ENCODE assay signal across 27 cellular contexts in genomic region chr9:132068604-132069003, GRCh38. TPM values are rescaled to one million over a fixed set of nuclear protein-coding genes. Genes with fewer than 3 reads are reported as not detected.
A peak's percentile ranks its signal among the peaks of the same experiment; 100 is the strongest.
DNase-seq lines count a peak whose midpoint lies in the region; ATAC-seq lines count a peak whose summit lies in the region.
"Had no signal": no experiment of that assay in that cellular context is flagged by ENCODE, and none has a peak within 500 bp of the region (broad histone marks: within the 10 kb centered on the region; RNA-seq: fewer than 3 reads in every experiment).

No MANE protein-coding gene starts in this region.

- peaks cover 10% of the 10 kb centered on the region for H3K4me1 Mint-ChIP-seq in activated T-helper 1 cell treated with anti-CD3 and anti-CD28 coated beads, Interleukin-12 subunit alpha, Interleukin-12 subunit beta, Interleukin-2, Interleukin-4 antibody, amounts not matched to agents 30 ng/mL and 10 ng/mL and 1 ng/mL, durations not matched to agents 14 hours and 24 hours and 36 hours (ENCODE audit: low read depth)

- no peak for DNase-seq in activated naive CD4-positive, alpha-beta T cell treated with anti-CD3 and anti-CD28 coated beads, Interleukin-2, amount 50 U/mL, for 72 hours (ENCODE audit: low spot score in 2 of 2)
- DNase-seq in activated naive CD4-positive, alpha-beta T cell treated with Interleukin-2 at 50 U/mL for 16 hours = no peak
- DNase-seq in hippocampal formation (lab: John Stamatoyannopoulos, UW) = peak; percentile 56 to 72
- peak in 49 of 56 donors; percentile 4 to 86 (median 57) for DNase-seq in nucleus accumbens (lab: John Stamatoyannopoulos, UW)
- no peak for DNase-seq in H7
- DNase-seq in activated T-helper 1 cell treated with anti-CD3 and anti-CD28 coated beads, Interleukin-12 subunit alpha, Interleukin-12 subunit beta, Interleukin-2, Interleukin-4 antibody, amounts not matched to agents 30 ng/mL and 10 ng/mL and 1 ng/mL, durations not matched to agents 14 hours and 24 hours and 36 hours (ENCODE audit: low spot score) = no peak
- no peak for DNase-seq in kidney glomerular epithelial cell (lab: John Stamatoyannopoulos, UW)
- DNase-seq: 8988T; activated CD4-positive, alpha-beta T cell treated with anti-CD3 and anti-CD28 coated beads, Interleukin-2, amount 10 ng/mL, durations not matched to agents 24 days and 14 days; activated naive CD4-positive, alpha-beta T cell; activated T-cell treated with anti-CD3 and anti-CD28 coated beads, Interleukin-2, amount 50 U/mL, for 1 hour; amniotic stem cell; CD4-positive, alpha-beta memory T cell; central memory CD4-positive, alpha-beta T cell; dermis blood vessel endothelial cell; esophagus squamous epithelium; left ventricle myocardium superior; NCI-H1092 treated with DMSO at 0.1 percent for 48 hours; NCI-H2227 treated with DMSO at 0.1 percent for 48 hours; NCI-H526 treated with DMSO at 0.1 percent for 48 hours; Right ventricle myocardium superior; stimulated activated CD4-positive, alpha-beta T cell treated with anti-CD3 and anti-CD28 coated beads, Interleukin-15, amount 100 ng/mL, for 24 hours; stimulated activated naive CD4-positive, alpha-beta T cell; T-helper 9 cell had no signal

- H3K4me3 Mint-ChIP-seq in activated T-helper 1 cell treated with anti-CD3 and anti-CD28 coated beads, Interleukin-12 subunit alpha, Interleukin-12 subunit beta, Interleukin-2, Interleukin-4 antibody, amounts not matched to agents 30 ng/mL and 10 ng/mL and 1 ng/mL, durations not matched to agents 14 hours and 24 hours and 36 hours = no peak overlapping the region
- H3K4me3 Mint-ChIP-seq: activated CD4-positive, alpha-beta T cell treated with anti-CD3 and anti-CD28 coated beads, Interleukin-2, amount 10 ng/mL, durations not matched to agents 24 days and 14 days; CD4-positive, alpha-beta memory T cell had no signal

- H3K27me3 ChIP-seq in H7 (ENCODE audit: control insufficient read depth, insufficient read depth, low read length) = no peaks in the 10 kb centered on the region
- H3K27me3 ChIP-seq: esophagus squamous epithelium had no signal

- H3K27ac Mint-ChIP-seq in activated naive CD4-positive, alpha-beta T cell treated with anti-CD3 and anti-CD28 coated beads, Interleukin-2, amount 50 U/mL, for 72 hours = peak overlapping the region; percentile 16 to 31
- H3K27ac Mint-ChIP-seq in activated T-helper 1 cell treated with anti-CD3 and anti-CD28 coated beads, Interleukin-12 subunit alpha, Interleukin-12 subunit beta, Interleukin-2, Interleukin-4 antibody, amounts not matched to agents 30 ng/mL and 10 ng/mL and 1 ng/mL, durations not matched to agents 14 hours and 24 hours and 36 hours = no peak overlapping the region
- H3K27ac Mint-ChIP-seq: activated CD4-positive, alpha-beta T cell treated with anti-CD3 and anti-CD28 coated beads, Interleukin-2, amount 10 ng/mL, durations not matched to agents 24 days and 14 days; progenitor cell of endocrine pancreas had no signal

- H3K36me3 Mint-ChIP-seq in activated naive CD4-positive, alpha-beta T cell treated with anti-CD3 and anti-CD28 coated beads, Interleukin-2, amount 50 U/mL, for 72 hours = no peaks in the 10 kb centered on the region
- peaks cover 27% of the 10 kb centered on the region for H3K36me3 Mint-ChIP-seq in activated T-helper 1 cell treated with anti-CD3 and anti-CD28 coated beads, Interleukin-12 subunit alpha, Interleukin-12 subunit beta, Interleukin-2, Interleukin-4 antibody, amounts not matched to agents 30 ng/mL and 10 ng/mL and 1 ng/mL, durations not matched to agents 14 hours and 24 hours and 36 hours (ENCODE audit: low read depth)

- H3K4me3 ChIP-seq in H7 (ENCODE audit: insufficient read depth, low read depth, low read length) = no peak overlapping the region
- H3K4me3 ChIP-seq: esophagus squamous epithelium, HAP-1 had no signal

- ATAC-seq in activated naive CD4-positive, alpha-beta T cell treated with anti-CD3 and anti-CD28 coated beads, Interleukin-2, amount 50 U/mL, for 72 hours = no peak
- ATAC-seq: left ventricle myocardium superior had no signal

- intact Hi-C loops in activated T-helper 1 cell treated with anti-CD3 and anti-CD28 coated beads, Interleukin-12 subunit alpha, Interleukin-12 subunit beta, Interleukin-2, Interleukin-4 antibody, amounts not matched to agents 30 ng/mL and 10 ng/mL and 1 ng/mL, durations not matched to agents 14 hours and 24 hours and 36 hours (cut with micrococcal nuclease) = no loop called here

- no peaks in the 10 kb centered on the region for H3K9me3 Mint-ChIP-seq in activated naive CD4-positive, alpha-beta T cell treated with anti-CD3 and anti-CD28 coated beads, Interleukin-2, amount 50 U/mL, for 72 hours
- no peaks in the 10 kb centered on the region for H3K9me3 Mint-ChIP-seq in activated T-helper 1 cell treated with anti-CD3 and anti-CD28 coated beads, Interleukin-12 subunit alpha, Interleukin-12 subunit beta, Interleukin-2, Interleukin-4 antibody, amounts not matched to agents 30 ng/mL and 10 ng/mL and 1 ng/mL, durations not matched to agents 14 hours and 24 hours and 36 hours
- H3K9me3 Mint-ChIP-seq: activated CD4-positive, alpha-beta T cell treated with anti-CD3 and anti-CD28 coated beads, Interleukin-2, amount 10 ng/mL, durations not matched to agents 24 days and 14 days; CD4-positive, alpha-beta memory T cell had no signal

- no peaks in the 10 kb centered on the region for H3K27me3 Mint-ChIP-seq in activated T-helper 1 cell treated with anti-CD3 and anti-CD28 coated beads, Interleukin-12 subunit alpha, Interleukin-12 subunit beta, Interleukin-2, Interleukin-4 antibody, amounts not matched to agents 30 ng/mL and 10 ng/mL and 1 ng/mL, durations not matched to agents 14 hours and 24 hours and 36 hours (ENCODE audit: insufficient read depth)
- H3K27me3 Mint-ChIP-seq: activated CD4-positive, alpha-beta T cell treated with anti-CD3 and anti-CD28 coated beads, Interleukin-2, amount 10 ng/mL, durations not matched to agents 24 days and 14 days; CD4-positive, alpha-beta memory T cell; progenitor cell of endocrine pancreas had no signal

- H3K36me3 ChIP-seq in H7 (replicated peaks; ENCODE audit: control insufficient read depth, insufficient read depth, low read length) = peaks cover 2% of the 10 kb centered on the region
- H3K36me3 ChIP-seq: HAP-1 had no signal

- H3K27ac ChIP-seq in temporal lobe (ENCODE audit: low read depth, low read length) = peak overlapping the region; percentile 91
- H3K27ac ChIP-seq: esophagus squamous epithelium had no signal

RNA-seq across cellular contexts. Expression of gene MED27, which starts 11.1 kb away (rescaled TPM):
- 10 to 100 TPM; 28.3 to 31.8 TPM for total RNA-seq in activated naive CD4-positive, alpha-beta T cell treated with anti-CD3 and anti-CD28 coated beads, Interleukin-2, amount 50 U/mL, for 72 hours
- total RNA-seq in temporal lobe = 7.4 TPM
- total RNA-seq in H7 (2014; rRNA removed; shearing (Covaris generic)) = 22.3 and 40.3 TPM in 2 replicates
- 41.0 and 45.6 TPM in 2 replicates for total RNA-seq in activated T-helper 1 cell treated with anti-CD3 and anti-CD28 coated beads, Interleukin-12 subunit alpha, Interleukin-12 subunit beta, Interleukin-2, Interleukin-4 antibody, amounts not matched to agents 30 ng/mL and 10 ng/mL and 1 ng/mL, durations not matched to agents 14 hours and 24 hours and 36 hours

Comparison
In these comparisons a context has a peak if more than half of its experiments do, and no peak if none do; other contexts are left out.
1. DNase-seq: peak in hippocampal formation (2 of 2) and nucleus accumbens (49 of 56); none in activated naive CD4-positive, alpha-beta T cell treated with anti-CD3 and anti-CD28 coated beads, Interleukin-2, amount 50 U/mL, for 72 hours (0 of 2), activated naive CD4-positive, alpha-beta T cell treated with Interleukin-2 at 50 U/mL for 16 hours (single experiment), H7 (single experiment), activated T-helper 1 cell treated with anti-CD3 and anti-CD28 coated beads, Interleukin-12 subunit alpha, Interleukin-12 subunit beta, Interleukin-2, Interleukin-4 antibody, amounts not matched to agents 30 ng/mL and 10 ng/mL and 1 ng/mL, durations not matched to agents 14 hours and 24 hours and 36 hours (single experiment) and kidney glomerular epithelial cell (single experiment).